Comparison of ENCODE assay signal across 24 cellular contexts in the genomic region with DNA sequence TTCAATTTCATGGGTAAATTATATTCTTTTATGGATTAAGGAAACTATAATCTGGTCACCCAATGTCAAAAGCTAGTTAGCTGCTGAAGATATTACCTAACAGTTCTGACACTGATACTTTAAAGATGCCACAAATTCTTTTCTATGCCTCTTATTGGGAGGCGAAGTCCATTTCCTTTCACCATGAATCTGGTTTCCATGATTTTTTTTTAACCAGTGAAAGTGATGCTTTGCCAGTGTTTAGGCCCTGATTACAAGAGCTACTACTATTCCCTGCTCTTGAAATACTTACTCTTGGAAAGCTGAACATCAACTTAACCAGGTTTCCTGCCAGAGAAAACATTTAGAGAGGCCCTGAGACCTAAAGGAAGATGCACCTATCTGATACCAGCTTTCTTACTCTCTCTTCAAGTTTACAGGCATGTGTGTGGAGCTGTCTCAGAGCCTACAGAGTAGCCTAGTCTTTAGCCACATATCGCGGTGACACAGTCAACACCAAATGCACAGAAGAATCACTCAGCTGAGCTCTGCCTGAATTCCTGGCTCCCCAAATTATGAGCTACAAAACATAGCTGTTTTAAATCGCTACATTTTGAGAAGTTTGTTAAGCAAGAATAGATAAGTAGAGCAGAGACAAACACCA.
DNase-seq lines count a peak whose midpoint lies in the region; ATAC-seq, FAIRE-seq and TF ChIP-seq lines count a peak whose summit lies in the region.
"Had no signal": no experiment of that assay in that cellular context is flagged by ENCODE, and none has a peak within 500 bp of the region (broad histone marks: within the 10 kb centered on the region; RNA-seq: fewer than 3 reads in every experiment).

No MANE protein-coding gene starts in this region.

- no peaks in the 10 kb centered on the region for H3K27me3 ChIP-seq in H9 (ENCODE audit: insufficient read depth, low read length)
- no peaks in the 10 kb centered on the region for H3K27me3 ChIP-seq in astrocyte (ENCODE audit: insufficient read depth, low read length)
- H3K27me3 ChIP-seq in smooth muscle cell (ENCODE audit: low read depth): no peaks in the 10 kb centered on the region
- H3K27me3 ChIP-seq: BLaER1 treated with 17β-estradiol and CSF1 and Interleukin-3, amounts not matched to agents 10 nM and 100 nM had no signal

- no peak overlapping the region for H3K9ac ChIP-seq in H9 (ENCODE audit: extremely low read depth, insufficient read length, low read length)
- H3K9ac ChIP-seq in astrocyte (ENCODE audit: low read length): no peak overlapping the region
- no peak overlapping the region for H3K9ac ChIP-seq in smooth muscle cell (ENCODE audit: low read depth)
- H3K9ac ChIP-seq: BLaER1 treated with 17β-estradiol and CSF1 and Interleukin-3, amounts not matched to agents 10 nM and 100 nM had no signal

- H2BK20ac ChIP-seq in H9 (ENCODE audit: low read depth, low read length, poor library complexity, severe bottlenecking): no peak overlapping the region

- no peak overlapping the region for H3K4me3 ChIP-seq in astrocyte (ENCODE audit: insufficient read depth, low read depth, low read length)
- no peak overlapping the region for H3K4me3 ChIP-seq in smooth muscle cell
- H3K4me3 ChIP-seq: BLaER1 treated with 17β-estradiol and CSF1 and Interleukin-3, amounts not matched to agents 10 nM and 100 nM; GM12878; HAP-1 had no signal

- no peak overlapping the region for H3K18ac ChIP-seq in H9 (ENCODE audit: insufficient read length, low read depth, low read length)

- H3K4ac ChIP-seq in H9 (ENCODE audit: low read depth, low read length): no peak overlapping the region

- no peak overlapping the region for H4K8ac ChIP-seq in H9 (replicated peaks; ENCODE audit: insufficient read length, low read depth, low read length)

- FAIRE-seq in astrocyte (lab: Jason Lieb, UNC): no peak
- FAIRE-seq: GM12878, HTR-8/SVneo had no signal

- H2BK120ac ChIP-seq in H9 (ENCODE audit: low read depth, low read length, poor library complexity, severe bottlenecking): no peak overlapping the region

- H3K79me1 ChIP-seq in H9 (ENCODE audit: insufficient read depth, low read depth, low read length, poor library complexity, severe bottlenecking): no peaks in the 10 kb centered on the region

- no peak overlapping the region for H3K4me3 Mint-ChIP-seq in H9
- no peak overlapping the region for H3K4me3 Mint-ChIP-seq in astrocyte (ENCODE audit: unreplicated experiment)
- H3K4me3 Mint-ChIP-seq: CD4-positive, alpha-beta memory T cell; IgD-negative memory B cell had no signal

- DNase-seq in H9: no peak
- peak; percentile 48 for DNase-seq in OCI-M1 (lab: John Stamatoyannopoulos, UW)
- DNase-seq in astrocyte (ENCODE audit: low read depth): no peak
- no peak for DNase-seq in smooth muscle cell (lab: John Stamatoyannopoulos, UW; ENCODE audit: unreplicated experiment)
- no peak for DNase-seq in AG08396 (ENCODE audit: low spot score)
- DNase-seq in HuH-7 (ENCODE audit: low spot score): no peak
- DNase-seq: Caco-2; CD4-positive, alpha-beta memory T cell; DMS 273 treated with DMSO at 0.1 percent for 48 hours; DMS79 treated with DMSO at 0.1 percent for 48 hours; Karpas-422; NCI-H1417; NCI-H1694 treated with DMSO at 0.1 percent for 48 hours; NCI-H2081 treated with DMSO at 0.1 percent for 48 hours; NCI-H2171 treated with DMSO at 0.1 percent for 48 hours; NCI-H524 treated with DMSO at 0.1 percent for 48 hours; NCI-H82; Right ventricle myocardium superior had no signal

- no peak overlapping the region for H3K4me2 ChIP-seq in H9 (ENCODE audit: insufficient read depth, insufficient read length, low read length)
- no peak overlapping the region for H3K4me2 ChIP-seq in astrocyte (ENCODE audit: low read length)
- H3K4me2 ChIP-seq in smooth muscle cell: no peak overlapping the region
- H3K4me2 ChIP-seq: BLaER1 treated with 17β-estradiol and CSF1 and Interleukin-3, amounts not matched to agents 10 nM and 100 nM had no signal

- H3K23ac ChIP-seq in H9 (ENCODE audit: insufficient read length, low read depth, low read length): no peak overlapping the region

- peaks cover 25 to 27% of the 10 kb centered on the region in 2 experiments for H3K4me1 Mint-ChIP-seq in H9
- H3K4me1 Mint-ChIP-seq in astrocyte (ENCODE audit: low read depth, unreplicated experiment): peaks cover 3% of the 10 kb centered on the region
- H3K4me1 Mint-ChIP-seq: CD4-positive, alpha-beta memory T cell; IgD-negative memory B cell had no signal

- no CpG with 5 or more reads among the region's 4 CpGs for WGBS in H9 (ENCODE audit: extremely low coverage, insufficient read length, low lambda C conversion rate)
- 94% methylated on average over 4 of the region's 4 CpGs for WGBS in smooth muscle cell (ENCODE audit: low lambda C conversion rate)

- no peaks in the 10 kb centered on the region for H3F3A ChIP-seq in smooth muscle cell (ENCODE audit: low read depth)

- H3K79me2 ChIP-seq in H9 (ENCODE audit: insufficient read depth, low read length): no peaks in the 10 kb centered on the region
- H3K79me2 ChIP-seq in astrocyte (ENCODE audit: insufficient read depth, low read length): no peaks in the 10 kb centered on the region
- no peaks in the 10 kb centered on the region for H3K79me2 ChIP-seq in smooth muscle cell (ENCODE audit: low read depth)

- H3K56ac ChIP-seq in H9 (ENCODE audit: insufficient read length, low read depth, low read length): no peak overlapping the region

- H3K27ac ChIP-seq in H9 (ENCODE audit: insufficient read length, low read depth, low read length) (no peak overlapping the region), astrocyte (ENCODE audit: low read depth, low read length) (no peak overlapping the region), smooth muscle cell (ENCODE audit: low read depth) (no peak overlapping the region)
- H3K27ac ChIP-seq: BLaER1 treated with 17β-estradiol and CSF1 and Interleukin-3, amounts not matched to agents 10 nM and 100 nM had no signal

- H2AFZ ChIP-seq in H9 (ENCODE audit: low read length): peak overlapping the region; percentile 93
- peak overlapping the region; percentile 37 for H2AFZ ChIP-seq in astrocyte (ENCODE audit: low read depth, low read length)
- H2AFZ ChIP-seq in smooth muscle cell (ENCODE audit: low read depth): peak overlapping the region; percentile 29

- no peak for ATAC-seq in HG02571 (IDR thresholded peaks at IDR 0.05; ENCODE audit: unreplicated experiment)
- ATAC-seq: GM12878 had no signal

- peaks cover 0 to 3% of the 10 kb centered on the region in 2 experiments; a peak in 1 of 5 replicates for H3K9me3 Mint-ChIP-seq in H9
- peaks cover 4% of the 10 kb centered on the region for H3K9me3 Mint-ChIP-seq in astrocyte (ENCODE audit: unreplicated experiment)

- H2BK12ac ChIP-seq in H9 (ENCODE audit: insufficient read length, low read depth, low read length): no peak overlapping the region

- peak overlapping the region; percentile 36 for H3T11ph ChIP-seq in H9 (ENCODE audit: low read length)

- H3K23me2 ChIP-seq in H9 (ENCODE audit: insufficient read length, low read depth, low read length, poor library complexity, severe bottlenecking): no peaks in the 10 kb centered on the region

- H3K36me3 Mint-ChIP-seq in H9 (ENCODE audit: insufficient read depth in 1 of 3, low read depth in 3 of 3) (no peaks in the 10 kb centered on the region; a peak in 1 of 7 replicates), astrocyte (ENCODE audit: low read depth, unreplicated experiment) (no peaks in the 10 kb centered on the region)
- H3K36me3 Mint-ChIP-seq: CD4-positive, alpha-beta memory T cell; IgD-negative memory B cell had no signal

- H2BK5ac ChIP-seq in H9 (ENCODE audit: insufficient read length, low read length): no peak overlapping the region

- H2BK15ac ChIP-seq in H9 (ENCODE audit: low read depth, low read length): no peak overlapping the region

- no peak overlapping the region for H4K5ac ChIP-seq in H9 (ENCODE audit: insufficient read length, low read depth, low read length)

- H3K4me1 ChIP-seq in H9 (ENCODE audit: insufficient read depth, low read length) (no peaks in the 10 kb centered on the region), astrocyte (ENCODE audit: insufficient read depth, low read length) (no peaks in the 10 kb centered on the region), smooth muscle cell (ENCODE audit: low read depth) (no peaks in the 10 kb centered on the region)
- H3K4me1 ChIP-seq: BLaER1 treated with 17β-estradiol and CSF1 and Interleukin-3, amounts not matched to agents 10 nM and 100 nM; HAP-1 had no signal

- H4K20me1 ChIP-seq in H9 (ENCODE audit: control insufficient read depth, insufficient read depth, insufficient read length) (no peaks in the 10 kb centered on the region), astrocyte (ENCODE audit: insufficient read depth, low read length) (no peaks in the 10 kb centered on the region), smooth muscle cell (ENCODE audit: low read depth) (no peaks in the 10 kb centered on the region)
- H4K20me1 ChIP-seq: BLaER1 treated with 17β-estradiol and CSF1 and Interleukin-3, amounts not matched to agents 10 nM and 100 nM had no signal

- H4K91ac ChIP-seq in H9 (ENCODE audit: insufficient read length, low read depth, low read length): no peak overlapping the region

- no peaks in the 10 kb centered on the region for H3K9me3 ChIP-seq in H9 (ENCODE audit: control insufficient read depth, low read depth, low read length)
- H3K9me3 ChIP-seq in astrocyte (ENCODE audit: insufficient read depth, low read depth, low read length): no peaks in the 10 kb centered on the region
- no peaks in the 10 kb centered on the region for H3K9me3 ChIP-seq in smooth muscle cell (replicated peaks; ENCODE audit: low read depth)
- H3K9me3 ChIP-seq: Caco-2, HAP-1 had no signal

- no peak for TF ChIP-seq CTCF in H9 (conservative IDR thresholded peaks at IDR 0.05)
- TF ChIP-seq CTCF in astrocyte (IDR thresholded peaks at IDR 0.05; ENCODE audit: insufficient read depth, low read depth, low read length): no peak
- TF ChIP-seq CTCF in smooth muscle cell (IDR thresholded peaks at IDR 0.05; ENCODE audit: borderline replicate concordance, insufficient read depth, poor library complexity, severe bottlenecking): no peak

- H2AK5ac ChIP-seq in H9 (ENCODE audit: insufficient read length, low read length): no peak overlapping the region

- H3K27me3 Mint-ChIP-seq in H9 (ENCODE audit: low read depth): no peaks in the 10 kb centered on the region
- no peaks in the 10 kb centered on the region for H3K27me3 Mint-ChIP-seq in astrocyte (ENCODE audit: low read depth, unreplicated experiment)
- H3K27me3 Mint-ChIP-seq: CD4-positive, alpha-beta memory T cell; IgD-negative memory B cell had no signal

- H3K14ac ChIP-seq in H9 (ENCODE audit: insufficient read depth, low read length): no peak overlapping the region

- peak overlapping the region in 1 of 3 experiments; percentile 59; a peak in 1 of 7 replicates for H3K27ac Mint-ChIP-seq in H9
- H3K27ac Mint-ChIP-seq in astrocyte (ENCODE audit: unreplicated experiment): no peak overlapping the region
- H3K27ac Mint-ChIP-seq: CD4-positive, alpha-beta memory T cell; IgD-negative memory B cell had no signal

- H3K36me3 ChIP-seq in astrocyte (ENCODE audit: insufficient read depth, low read length) (no peaks in the 10 kb centered on the region), smooth muscle cell (ENCODE audit: low read depth) (no peaks in the 10 kb centered on the region)
- H3K36me3 ChIP-seq: BLaER1 treated with 17β-estradiol and CSF1 and Interleukin-3, amounts not matched to agents 10 nM and 100 nM; HAP-1 had no signal

Comparison
In these comparisons a context has a peak if more than half of its experiments do, and no peak if none do; other contexts are left out.
1. H2AFZ ChIP-seq: peak in every context shown above with its lines; median percentile 93 in H9; 37 in astrocyte; 29 in smooth muscle cell.